8 cellular contexts compared by ENCODE assay signal in the genomic region with DNA sequence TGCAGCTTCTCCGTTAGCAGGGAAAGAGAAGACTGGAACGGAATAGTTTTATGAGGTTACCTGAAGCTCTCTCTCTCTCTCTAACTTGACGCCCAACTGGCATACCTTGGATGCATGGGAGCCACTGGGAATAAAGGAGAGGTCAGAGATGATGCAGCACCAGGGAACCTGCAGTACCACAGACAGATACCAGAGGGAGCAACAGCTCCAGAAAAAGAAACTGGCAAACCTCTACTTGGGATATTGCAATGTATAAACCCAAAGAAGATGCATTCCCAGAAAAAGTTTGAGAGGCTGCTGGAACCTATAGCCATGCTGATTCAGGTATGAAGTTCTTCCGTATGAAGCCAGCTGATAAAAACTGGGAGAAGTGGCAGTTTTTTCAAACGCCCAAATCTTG.
A peak's percentile ranks its signal among the peaks of the same experiment; 100 is the strongest.
DNase-seq lines count a peak whose midpoint lies in the region; ATAC-seq and TF ChIP-seq lines count a peak whose summit lies in the region.
"Not testable (repeated sequence)": the region's sequence is repeated elsewhere in the genome, so short reads cannot be mapped to it uniquely, and the experiment has no call there.

No MANE protein-coding gene starts in this region.

- not testable (repeated sequence) for H3K9me2 ChIP-seq in SK-N-SH

- H4K8ac ChIP-seq in H9 (replicated peaks; ENCODE audit: insufficient read length, low read depth, low read length): not testable (repeated sequence)

- not testable (repeated sequence) for H2BK12ac ChIP-seq in H9 (ENCODE audit: insufficient read length, low read depth, low read length)

- H3K56ac ChIP-seq in H9 (ENCODE audit: insufficient read length, low read depth, low read length): not testable (repeated sequence)

- not testable (repeated sequence) for H3K18ac ChIP-seq in H9 (ENCODE audit: insufficient read length, low read depth, low read length)

- H3K27ac ChIP-seq in 22Rv1; H9 (ENCODE audit: insufficient read length, low read depth, low read length); SK-N-SH (ENCODE audit: low read depth in 2 of 2, low read length in 1 of 2); foreskin keratinocyte: not testable (repeated sequence)

- POLR2A ChIA-PET in SK-N-SH (lab: Yijun Ruan, JAX): not testable (repeated sequence)

- not testable (repeated sequence) for H2AFZ ChIP-seq in H9 (ENCODE audit: low read length); SK-N-SH (ENCODE audit: low read depth)

- not testable (repeated sequence) for H3K14ac ChIP-seq in H9 (ENCODE audit: insufficient read depth, low read length)

- not testable (repeated sequence) for H3K27ac Mint-ChIP-seq in H9

- TF ChIP-seq RAD21 in SK-N-SH (IDR thresholded peaks at IDR 0.05; ENCODE audit: low read length): peak; percentile 38

- not testable (repeated sequence) for H4K91ac ChIP-seq in H9 (ENCODE audit: insufficient read length, low read depth, low read length)

- peaks cover 55 to 65% of the 10 kb centered on the region in 2 experiments for H3K9me3 Mint-ChIP-seq in H9

- H3K27me3 ChIP-seq in H9 (ENCODE audit: insufficient read depth, low read length); SK-N-SH (ENCODE audit: insufficient read depth); foreskin keratinocyte: not testable (repeated sequence)

- not testable (repeated sequence) for H3K23me2 ChIP-seq in H9 (ENCODE audit: insufficient read length, low read depth, low read length, poor library complexity, severe bottlenecking)

- not testable (repeated sequence) for H3K9me3 ChIP-seq in H9 (ENCODE audit: control insufficient read depth, low read depth, low read length); SK-N-SH

- H2BK120ac ChIP-seq in H9 (ENCODE audit: low read depth, low read length, poor library complexity, severe bottlenecking): not testable (repeated sequence)

- H3K4me2 ChIP-seq in H9 (ENCODE audit: insufficient read depth, insufficient read length, low read length); SK-N-SH: not testable (repeated sequence)

- DNase-seq in Caki2 (ENCODE audit: low read depth) (peak; percentile 6), M059J (ENCODE audit: low read depth) (peak; percentile 0), lung microvascular endothelial cell (ENCODE audit: low read depth in 2 of 2) (peak; percentile 0 to 1)
- not testable (repeated sequence) for DNase-seq in H9; SK-N-SH; cardiac fibroblast (ENCODE audit: low read depth in 2 of 2); foreskin keratinocyte

- not testable (repeated sequence) for H3T11ph ChIP-seq in H9 (ENCODE audit: low read length)

- H3K4me1 Mint-ChIP-seq in H9: not testable (repeated sequence)

- H2BK20ac ChIP-seq in H9 (ENCODE audit: low read depth, low read length, poor library complexity, severe bottlenecking): not testable (repeated sequence)

- not testable (repeated sequence) for H3K79me1 ChIP-seq in H9 (ENCODE audit: insufficient read depth, low read depth, low read length, poor library complexity, severe bottlenecking)

- not testable (repeated sequence) for H3K23ac ChIP-seq in H9 (ENCODE audit: insufficient read length, low read depth, low read length)

- H3K9ac ChIP-seq in H9 (ENCODE audit: extremely low read depth, insufficient read length, low read length); SK-N-SH: not testable (repeated sequence)

- H3K4me1 ChIP-seq in H9 (ENCODE audit: insufficient read depth, low read length); SK-N-SH (ENCODE audit: control insufficient read depth in 1 of 2, insufficient read depth in 2 of 2, low read depth in 1 of 2, low read length in 1 of 2); foreskin keratinocyte: not testable (repeated sequence)

- not testable (repeated sequence) for H3F3A ChIP-seq in SK-N-SH (replicated peaks; ENCODE audit: insufficient read depth)

- not testable (repeated sequence) for H2BK5ac ChIP-seq in H9 (ENCODE audit: insufficient read length, low read length)

- not testable (repeated sequence) for H2AK5ac ChIP-seq in H9 (ENCODE audit: insufficient read length, low read length)

- H4K5ac ChIP-seq in H9 (ENCODE audit: insufficient read length, low read depth, low read length): not testable (repeated sequence)

- not testable (repeated sequence) for H3K36me3 ChIP-seq in SK-N-SH (replicated peaks in 1 of 2; ENCODE audit: control insufficient read depth in 1 of 2, insufficient read depth in 2 of 2, low read length in 1 of 2)

- not testable (repeated sequence) for H3K4me3 ChIP-seq in SK-N-SH (ENCODE audit: low read depth in 2 of 2, low read length in 1 of 2); cardiac fibroblast (replicated peaks in 1 of 2; ENCODE audit: low read depth in 2 of 2, low read length in 2 of 2)

- CTCF ChIA-PET in SK-N-SH (lab: Yijun Ruan, JAX): not testable (repeated sequence)

- not testable (repeated sequence) for TF ChIP-seq EP300 in SK-N-SH (IDR thresholded peaks at IDR 0.05; ENCODE audit: borderline replicate concordance in 1 of 2, low read depth in 1 of 2, low read length in 1 of 2)

- H2BK15ac ChIP-seq in H9 (ENCODE audit: low read depth, low read length): not testable (repeated sequence)

- in situ Hi-C loops in Caki2 (cut with HindIII; ENCODE audit: low pct_unique_long_range_greater_than_20kb, low sequenced_read_pairs): not testable (repeated sequence)

- H3K79me2 ChIP-seq in H9 (ENCODE audit: insufficient read depth, low read length); SK-N-SH (ENCODE audit: insufficient read depth): not testable (repeated sequence)

- TF ChIP-seq CTCF in 22Rv1 (IDR thresholded peaks at IDR 0.05) (peak; percentile 40), H9 (conservative IDR thresholded peaks at IDR 0.05) (peak; percentile 31; the same call in 2 of the 3 replicates), SK-N-SH (IDR thresholded peaks at IDR 0.05) (peak; percentile 61), cardiac fibroblast (IDR thresholded peaks at IDR 0.05; ENCODE audit: low read depth, low read length) (peak; percentile 30), foreskin keratinocyte (conservative IDR thresholded peaks at IDR 0.05) (peak; percentile 20)

- H3K4me3 Mint-ChIP-seq in H9: not testable (repeated sequence)

- WGBS in H9 (ENCODE audit: extremely low coverage, insufficient read length, low lambda C conversion rate): no CpG with 5 or more reads among the region's 5 CpGs
- WGBS in SK-N-SH (ENCODE audit: low lambda C conversion rate): 3% methylated on average over 5 of the region's 5 CpGs

- not testable (repeated sequence) for H3K4ac ChIP-seq in H9 (ENCODE audit: low read depth, low read length)

- H3K36me3 Mint-ChIP-seq in H9 (ENCODE audit: insufficient read depth in 1 of 3, low read depth in 3 of 3): not testable (repeated sequence)

- H4K20me1 ChIP-seq in H9 (ENCODE audit: control insufficient read depth, insufficient read depth, insufficient read length); SK-N-SH (ENCODE audit: insufficient read depth): not testable (repeated sequence)

- H3K27me3 Mint-ChIP-seq in H9 (ENCODE audit: low read depth): not testable (repeated sequence)

- not testable (repeated sequence) for ATAC-seq in foreskin keratinocyte

TF ChIP-seq in SK-N-SH, 30 proteins besides CTCF, POLR2A, EP300 and RAD21:
- peak; percentile 42 for TF ChIP-seq SMC3 (IDR thresholded peaks at IDR 0.05; ENCODE audit: low read depth, low read length)
